ENCODE assay signal across 1 cellular context in the genomic region with DNA sequence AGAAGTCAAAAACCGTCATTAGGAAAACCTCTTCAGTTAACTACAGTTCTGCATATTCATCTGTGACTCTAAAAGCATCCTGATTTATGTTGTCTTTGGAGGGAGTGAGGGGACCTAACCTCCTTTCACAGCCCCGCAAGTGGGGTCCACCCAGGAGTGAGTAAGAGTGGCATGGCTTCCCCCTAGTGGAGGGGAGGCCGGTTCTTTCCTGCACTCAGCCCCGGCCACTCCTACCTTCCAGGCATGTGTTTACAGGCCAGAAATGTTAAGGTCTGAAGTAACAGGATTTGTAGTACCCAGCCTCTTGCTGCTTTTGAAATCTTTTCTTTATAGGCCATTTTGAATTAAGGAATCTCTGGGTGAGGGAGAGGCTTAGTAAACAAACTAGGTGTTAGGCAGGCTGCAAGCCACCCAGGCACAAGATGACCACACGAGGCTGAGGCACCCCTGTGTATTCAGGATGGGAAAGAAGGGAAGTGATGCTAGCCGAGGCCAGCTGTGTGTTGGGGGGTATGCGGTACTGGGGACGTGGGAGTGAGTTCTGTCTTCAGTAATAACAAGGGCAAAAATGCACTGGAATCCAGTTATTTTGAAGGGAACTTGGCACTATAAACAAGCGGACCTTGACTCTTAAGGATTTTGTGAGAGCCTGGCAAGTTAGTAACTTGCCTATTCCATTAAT.
TF ChIP-seq lines count a peak whose summit lies in the region.

No MANE protein-coding gene starts in this region.

TF ChIP-seq in HCT116, 20 proteins besides CTCF, POLR2A, EP300 and RAD21 (continued from another document):
- no peak for TF ChIP-seq SRF (IDR thresholded peaks at IDR 0.05; ENCODE audit: low read depth)
- no peak for TF ChIP-seq SP1 (IDR thresholded peaks at IDR 0.05; ENCODE audit: low read depth)
- no peak for TF ChIP-seq ZFX (IDR thresholded peaks at IDR 0.05)
- TF ChIP-seq CBX3 (IDR thresholded peaks at IDR 0.05; ENCODE audit: low read depth): no peak
- no peak for TF ChIP-seq JUND (IDR thresholded peaks at IDR 0.05)
- no peak for TF ChIP-seq SIN3A (IDR thresholded peaks at IDR 0.05; ENCODE audit: low read depth)
- no peak for TF ChIP-seq EZH2 (IDR thresholded peaks at IDR 0.05)
- TF ChIP-seq ELF1 (IDR thresholded peaks at IDR 0.05; ENCODE audit: borderline replicate concordance, low read depth): no peak
- TF ChIP-seq CEBPB (IDR thresholded peaks at IDR 0.05; ENCODE audit: low read depth): no peak
- TF ChIP-seq, protein P1, sequence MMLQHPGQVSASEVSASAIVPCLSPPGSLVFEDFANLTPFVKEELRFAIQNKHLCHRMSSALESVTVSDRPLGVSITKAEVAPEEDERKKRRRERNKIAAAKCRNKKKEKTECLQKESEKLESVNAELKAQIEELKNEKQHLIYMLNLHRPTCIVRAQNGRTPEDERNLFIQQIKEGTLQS (IDR thresholded peaks at IDR 0.05): no peak
